8 cellular contexts compared by ENCODE assay signal in genomic region chr5:98929123-98929981, GRCh38. TPM values are rescaled to one million over a fixed set of nuclear protein-coding genes. Genes with fewer than 3 reads are reported as not detected.
DNase-seq lines count a peak whose midpoint lies in the region; ATAC-seq and TF ChIP-seq lines count a peak whose summit lies in the region.

No MANE protein-coding gene starts in this region.

- H3K4me1 ChIP-seq in adrenal gland (replicated peaks in 1 of 2), result peaks cover 8 to 39% of the 10 kb centered on the region in 2 donors
- peaks cover 0 to 75% (median 52%) of the 10 kb centered on the region in 9 donors for H3K4me1 ChIP-seq in heart right ventricle

- peak overlapping the region; percentile 100 for H3K27ac Mint-ChIP-seq in type B pancreatic cell

- H3K4me3 Mint-ChIP-seq in type B pancreatic cell, result peak overlapping the region; percentile 97

- peaks cover 11% of the 10 kb centered on the region for H3K36me3 Mint-ChIP-seq in type B pancreatic cell

- peak; percentile 95 to 98 for TF ChIP-seq POLR2A in adrenal gland (IDR thresholded peaks at IDR 0.05)

- H3K9me3 ChIP-seq in adrenal gland (replicated peaks in 1 of 3) (no peaks in the 10 kb centered on the region), heart right ventricle (no peaks in the 10 kb centered on the region)

- no peaks in the 10 kb centered on the region for H3K27me3 Mint-ChIP-seq in type B pancreatic cell

- H3K36me3 ChIP-seq in adrenal gland (replicated peaks in 1 of 2) (peaks cover 0 to 6% of the 10 kb centered on the region in 2 donors), heart right ventricle (peaks cover 0 to 53% (median 13%) of the 10 kb centered on the region in 9 donors)

- intact Hi-C loops in adrenal gland (cut with DNase I), result no loop called here
- intact Hi-C loops in heart right ventricle (cut with DNase I), result loop anchor here in 4 of 10 donors (5.0 to 10.0 kb wide), 2 partner anchors 155 to 157 kb away; partner anchors contain the start of gene RGMB (in 4 of the 4)

- WGBS in adrenal gland, 4 donors, result 0 to 2% (median 0%) methylated on average over 25 to 71 of the region's 71 CpGs
- 0 to 1% methylated on average over 67 to 71 of the region's 71 CpGs for WGBS in heart right ventricle, 2 donors

- H3K27ac ChIP-seq in adrenal gland (peak overlapping the region; percentile 96 to 100 (median 100)), heart right ventricle (peak overlapping the region; percentile 96 to 100 (median 100))

- TF ChIP-seq CTCF in GM12865 (IDR thresholded peaks at IDR 0.05; ENCODE audit: insufficient read depth, low read depth, low read length, missing control alignments) (no peak), adrenal gland (IDR thresholded peaks at IDR 0.05) (no peak), heart right ventricle (IDR thresholded peaks at IDR 0.05) (no peak), type B pancreatic cell (conservative IDR thresholded peaks at IDR 0.05) (no peak)

- H3K4me1 Mint-ChIP-seq in type B pancreatic cell (ENCODE audit: unreplicated experiment), result peaks cover 15% of the 10 kb centered on the region

- peak; percentile 96 for DNase-seq in GM12865 (ENCODE audit: low read depth)
- DNase-seq in NCI-H1105 treated with DMSO at 0.1 percent for 48 hours (lab: John Stamatoyannopoulos, UW), result peak; percentile 64
- DNase-seq in T follicular helper cell (ENCODE audit: low read depth), result peak; percentile 92
- peak; percentile 92 to 99 (median 98) for DNase-seq in adrenal gland
- DNase-seq in heart right ventricle, result peak; percentile 93 to 95
- DNase-seq in pons (ENCODE audit: low spot score), result peak; percentile 87
- peak; percentile 82 for DNase-seq in type B pancreatic cell (ENCODE audit: extremely low spot score, unreplicated experiment)

- ATAC-seq in HG02642 (IDR thresholded peaks at IDR 0.05; ENCODE audit: poor library complexity, unreplicated experiment) (peak; percentile 66), heart right ventricle (peak; percentile 65 to 92 (median 89))

- H3K27me3 ChIP-seq in adrenal gland (no peaks in the 10 kb centered on the region), heart right ventricle (no peaks in the 10 kb centered on the region)

- no peaks in the 10 kb centered on the region for H3K9me3 Mint-ChIP-seq in type B pancreatic cell

- H3K4me3 ChIP-seq in GM12865 (ENCODE audit: low read depth, low read length) (peak overlapping the region; percentile 65), adrenal gland (peak overlapping the region in 3 of 4 donors; percentile 70 to 87 (median 86)), heart right ventricle (peak overlapping the region; percentile 66 to 93 (median 84))

RNA-seq across cellular contexts. Expression of gene CHD1, which starts 0.5 kb away (rescaled TPM):
- total RNA-seq in adrenal gland (10 to 100 TPM; 16.0 to 64.9 (median 26.4) TPM), heart right ventricle (10 to 100 TPM in 9 of 10 donors, 1 to 10 TPM in 1; 9.9 to 19.6 (median 15.1) TPM), type B pancreatic cell (ENCODE audit: low replicate concordance) (51.7 and 56.2 TPM in 2 replicates)
- polyA plus RNA-seq in adrenal gland (10 to 100 TPM; 24.9 to 33.5 (median 31.4) TPM), heart right ventricle (10 to 100 TPM in 1 of 2 donors, 1 to 10 TPM in 1; 6.5 to 20.4 TPM)

Comparison
In these comparisons a context has a peak if more than half of its experiments do, and no peak if none do; other contexts are left out.
1. Peak in every context shown above with its lines: DNase-seq, ATAC-seq, H3K4me3 ChIP-seq and H3K27ac ChIP-seq.